Comparison of ENCODE assay signal across 8 cellular contexts in genomic region chr16:46853713-46854443, GRCh38. TPM values are rescaled to one million over a fixed set of nuclear protein-coding genes. Genes with fewer than 3 reads are reported as not detected.
A peak's percentile ranks its signal among the peaks of the same experiment; 100 is the strongest.
DNase-seq lines count a peak whose midpoint lies in the region; ATAC-seq and TF ChIP-seq lines count a peak whose summit lies in the region.

No MANE protein-coding gene starts in this region.

- H3K4me1 ChIP-seq in PC-3 (ENCODE audit: insufficient read depth, low read length) (no peaks in the 10 kb centered on the region), stomach (peaks cover 5 to 37% (median 22%) of the 10 kb centered on the region in 4 donors)

- 20 to 29% (median 24%) methylated on average over 5 of the region's 5 CpGs for WGBS in stomach, 5 donors

- DNase-seq in GM12864 (ENCODE audit: low read depth) (no peak), HK-2 (ENCODE audit: unreplicated experiment) (peak; percentile 63), PC-3 (peak; percentile 66), activated T-helper 1 cell treated with Interleukin-2 at 50 U/mL for 16 hours (ENCODE audit: low read depth) (peak; percentile 31), fibroblast of mammary gland (ENCODE audit: low read depth) (peak; percentile 67), stomach (peak; percentile 87)

- no peaks in the 10 kb centered on the region for H3K79me2 ChIP-seq in PC-3 (ENCODE audit: low read length)
- no peaks in the 10 kb centered on the region for H3K79me2 ChIP-seq in neural cell (replicated peaks; ENCODE audit: insufficient read depth, low read length)

- no peak overlapping the region for H2AFZ ChIP-seq in PC-3 (ENCODE audit: low read length)
- H2AFZ ChIP-seq in neural cell (ENCODE audit: low read depth, low read length) = no peak overlapping the region

- H3K4me3 ChIP-seq in GM12864 (ENCODE audit: low read depth, low read length) (no peak overlapping the region), PC-3 (ENCODE audit: low read length) (no peak overlapping the region), fibroblast of mammary gland (ENCODE audit: control insufficient read depth, low read depth, low read length) (no peak overlapping the region), neural cell (ENCODE audit: low read length) (no peak overlapping the region), stomach (no peak overlapping the region)

- no peaks in the 10 kb centered on the region for H3K36me3 ChIP-seq in PC-3 (ENCODE audit: low read depth, low read length)
- no peaks in the 10 kb centered on the region for H3K36me3 ChIP-seq in neural cell (ENCODE audit: insufficient read depth, low read length)
- no peaks in the 10 kb centered on the region for H3K36me3 ChIP-seq in stomach

- peak; percentile 92 for TF ChIP-seq RAD21 in neural cell (conservative IDR thresholded peaks at IDR 0.05)

- H3F3A ChIP-seq in PC-3 (ENCODE audit: low read length, unreplicated experiment) (no peaks in the 10 kb centered on the region), neural cell (ENCODE audit: insufficient read depth, low read length, poor library complexity, severe bottlenecking) (no peaks in the 10 kb centered on the region)

- CTCF ChIA-PET in PC-3 (lab: Charles Lee) = interaction anchor here (0.6 to 1.5 kb wide), 5 partner anchors 32 to 76 kb away, joined by 3 to 15 read pairs (median 4); no protein-coding TSS in a partner anchor

- H3K9me2 ChIP-seq in PC-3 (replicated peaks; ENCODE audit: low read length) (no peaks in the 10 kb centered on the region), neural cell (ENCODE audit: insufficient read depth, low read length) (no peaks in the 10 kb centered on the region)

- ATAC-seq in PC-3 (peak; percentile 82), GM19455 (IDR thresholded peaks at IDR 0.05; ENCODE audit: unreplicated experiment) (no peak)

- POLR2A ChIA-PET in PC-3 (lab: Charles Lee; ENCODE audit: unreplicated experiment) = no interaction called here

- H3K27ac ChIP-seq in PC-3 (ENCODE audit: low read length) (no peak overlapping the region), neural cell (ENCODE audit: low read length) (no peak overlapping the region), stomach (peak overlapping the region in 4 of 5 donors; percentile 9 to 58 (median 46))

- H3K4me2 ChIP-seq in PC-3 (ENCODE audit: low read length) (no peak overlapping the region), neural cell (ENCODE audit: low read length) (no peak overlapping the region)

- intact Hi-C loops in PC-3 (cut with micrococcal nuclease) (loop anchor here (1.0 to 5.0 kb wide), 2 partner anchors 55 to 73 kb away; no protein-coding TSS in a partner anchor), stomach (cut with DNase I; ENCODE audit: low total_unique reads) (loop anchor here (5.0 kb wide), 1 partner anchor 53 kb away; no protein-coding TSS in a partner anchor)

- TF ChIP-seq CTCF in GM12864 (IDR thresholded peaks at IDR 0.05; ENCODE audit: low read depth, low read length, missing control alignments) = peak; percentile 92
- TF ChIP-seq CTCF in PC-3 (conservative IDR thresholded peaks at IDR 0.05; ENCODE audit: low read depth, low read length) = peak; percentile 86
- TF ChIP-seq CTCF in fibroblast of mammary gland (conservative IDR thresholded peaks at IDR 0.05; ENCODE audit: control insufficient read depth, insufficient read depth, low read depth, low read length) = peak; percentile 94
- TF ChIP-seq CTCF in neural cell (IDR thresholded peaks at IDR 0.05; ENCODE audit: poor library complexity, severe bottlenecking) = peak; percentile 89
- TF ChIP-seq CTCF in stomach (IDR thresholded peaks at IDR 0.05) = peak in 5 of 7 experiments; percentile 63 to 87 (median 67)

- no peaks in the 10 kb centered on the region for H3K27me3 ChIP-seq in PC-3 (ENCODE audit: low read length)
- no peaks in the 10 kb centered on the region for H3K27me3 ChIP-seq in neural cell (ENCODE audit: insufficient read depth, low read depth, low read length)
- no peaks in the 10 kb centered on the region for H3K27me3 ChIP-seq in stomach

- H3K9me3 ChIP-seq in PC-3 (ENCODE audit: low read length) = no peaks in the 10 kb centered on the region
- H3K9me3 ChIP-seq in neural cell (ENCODE audit: low read length) = no peaks in the 10 kb centered on the region
- no peaks in the 10 kb centered on the region for H3K9me3 ChIP-seq in stomach

- TF ChIP-seq EP300 in neural cell (conservative IDR thresholded peaks at IDR 0.05; ENCODE audit: poor library complexity, severe bottlenecking) (no peak), stomach (IDR thresholded peaks at IDR 0.05) (no peak)

- TF ChIP-seq POLR2A in stomach (IDR thresholded peaks at IDR 0.05) = no peak

- H3K9ac ChIP-seq in PC-3 (ENCODE audit: low read length) (no peak overlapping the region), neural cell (ENCODE audit: low read length) (no peak overlapping the region)

- H4K20me1 ChIP-seq in PC-3 (ENCODE audit: low read length) (no peaks in the 10 kb centered on the region), neural cell (ENCODE audit: insufficient read depth) (no peaks in the 10 kb centered on the region)

- no TSS peak for BruUV-seq in PC-3 (replicated peaks; lab: Mats Ljungman, UMichigan)

TF ChIP-seq in neural cell, 6 proteins besides CTCF, POLR2A, EP300 and RAD21:
- no peak for TF ChIP-seq MXI1 (conservative IDR thresholded peaks at IDR 0.05; ENCODE audit: poor library complexity, severe bottlenecking)
- peak; percentile 84 for TF ChIP-seq SMC3 (conservative IDR thresholded peaks at IDR 0.05; ENCODE audit: poor library complexity)
TF ChIP-seq in neural cell: peak in this region for 1.

RNA-seq across cellular contexts. Expression of gene C16orf87, which starts 22.9 kb away (rescaled TPM):
- total RNA-seq in PC-3 (2014; rRNA removed) (4.0 and 5.1 TPM in 2 replicates), stomach (10 to 100 TPM in 2 of 5 donors, 1 to 10 TPM in 2, not detected in 1; 1.3 to 16.2 (median 8.4) TPM)
- polyA plus RNA-seq in neural cell (24.5 and 27.5 TPM in 2 replicates), stomach (1 to 10 TPM; 2.7 to 3.9 (median 3.7) TPM)
- polyA minus RNA-seq in neural cell = 35.3 and 45.6 TPM in 2 replicates

RNA-seq across cellular contexts. Expression of gene GPT2, which starts 30.3 kb away (rescaled TPM):
- total RNA-seq in PC-3 (2014; rRNA removed) (19.4 and 22.0 TPM in 2 replicates), stomach (100 to 1,000 TPM in 1 of 5 donors, 10 to 100 TPM in 4; 29.2 to 167 (median 50.2) TPM)
- polyA plus RNA-seq in neural cell (23.9 and 27.3 TPM in 2 replicates), stomach (10 to 100 TPM; 63.3 to 75.3 (median 69.7) TPM)
- polyA minus RNA-seq in neural cell = 19.2 and 22.5 TPM in 2 replicates

Comparison
In these comparisons a context has a peak if more than half of its experiments do, and no peak if none do; other contexts are left out.
1. H3K27ac ChIP-seq: peak in stomach (4 of 5); none in PC-3 (single experiment) and neural cell (single experiment).
2. Peak in every context shown above with its lines, with median percentiles within 50 percentile points of each other: CTCF ChIP-seq.